2 cellular contexts compared by ENCODE assay signal in the genomic region with DNA sequence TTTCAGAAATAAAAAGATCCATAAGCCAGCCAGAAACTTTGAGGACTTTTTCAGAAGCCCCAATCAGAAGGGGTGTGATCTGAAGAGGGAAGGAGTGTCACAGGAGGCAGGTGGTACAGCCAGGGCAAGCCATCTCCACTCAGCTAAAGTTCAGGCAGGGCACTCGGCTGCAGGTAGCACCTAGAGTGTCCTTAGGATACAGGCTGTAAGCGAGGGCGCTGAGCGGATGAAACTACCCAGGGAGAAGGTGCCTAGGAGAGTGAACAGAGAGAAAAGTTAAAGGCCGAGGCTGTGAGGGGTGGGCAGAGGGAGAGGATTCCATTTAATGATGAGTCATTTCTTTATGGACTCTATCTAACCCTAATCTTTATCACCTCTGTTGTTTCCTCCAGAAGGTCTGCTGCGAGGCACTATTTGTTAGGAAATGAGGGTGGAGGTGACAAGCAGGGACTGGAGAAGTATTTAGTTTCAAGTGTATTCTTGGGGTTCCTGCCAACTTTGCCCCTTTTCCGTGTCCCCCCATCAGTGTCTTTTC.
A peak's percentile ranks its signal among the peaks of the same experiment; 100 is the strongest.
TF ChIP-seq lines count a peak whose summit lies in the region.

No MANE protein-coding gene starts in this region.

TF ChIP-seq in IMR-90, 13 proteins besides CTCF, POLR2A, EP300 and RAD21:
- TF ChIP-seq, protein P1, sequence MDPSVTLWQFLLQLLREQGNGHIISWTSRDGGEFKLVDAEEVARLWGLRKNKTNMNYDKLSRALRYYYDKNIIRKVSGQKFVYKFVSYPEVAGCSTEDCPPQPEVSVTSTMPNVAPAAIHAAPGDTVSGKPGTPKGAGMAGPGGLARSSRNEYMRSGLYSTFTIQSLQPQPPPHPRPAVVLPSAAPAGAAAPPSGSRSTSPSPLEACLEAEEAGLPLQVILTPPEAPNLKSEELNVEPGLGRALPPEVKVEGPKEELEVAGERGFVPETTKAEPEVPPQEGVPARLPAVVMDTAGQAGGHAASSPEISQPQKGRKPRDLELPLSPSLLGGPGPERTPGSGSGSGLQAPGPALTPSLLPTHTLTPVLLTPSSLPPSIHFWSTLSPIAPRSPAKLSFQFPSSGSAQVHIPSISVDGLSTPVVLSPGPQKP (IDR thresholded peaks at IDR 0.05; ENCODE audit: borderline replicate concordance, low read depth, low read length): no peak
- TF ChIP-seq RCOR1 (IDR thresholded peaks at IDR 0.05; ENCODE audit: insufficient replicate concordance, low read length): no peak
- no peak for TF ChIP-seq BHLHE40 (IDR thresholded peaks at IDR 0.05; ENCODE audit: low read depth, low read length)
- no peak for TF ChIP-seq NFE2L2 (IDR thresholded peaks at IDR 0.05; ENCODE audit: low read depth, low read length)
- no peak for TF ChIP-seq RFX5 (IDR thresholded peaks at IDR 0.05; ENCODE audit: low read depth, low read length)
- TF ChIP-seq FOS (IDR thresholded peaks at IDR 0.05; ENCODE audit: low read depth, low read length): no peak
- no peak for TF ChIP-seq USF2 (IDR thresholded peaks at IDR 0.05; ENCODE audit: low read depth, low read length)
- no peak for TF ChIP-seq MAZ (IDR thresholded peaks at IDR 0.05; ENCODE audit: borderline replicate concordance, low read depth, low read length)
TF ChIP-seq in IMR-90: peak in this region for 0.

TF ChIP-seq in K562, 482 proteins besides CTCF, POLR2A, EP300 and RAD21:
- no peak for TF ChIP-seq ZNF277 (CRISPR knock-in tag; IDR thresholded peaks at IDR 0.05; ENCODE audit: borderline replicate concordance)
- peak; percentile 34; the same call in 1 of the 2 replicates for TF ChIP-seq FOSL1 (tag; conservative IDR thresholded peaks at IDR 0.05)
- no peak for TF ChIP-seq ETV1 (tag; conservative IDR thresholded peaks at IDR 0.05; ENCODE audit: low read depth)
- 0 out of 2 replicates have a peak, but pooled peaks have one; percentile 39 for TF ChIP-seq DPF2 (IDR thresholded peaks at IDR 0.05)
- peak; percentile 75; the same call in 1 of the 2 replicates for TF ChIP-seq MAFF (IDR thresholded peaks at IDR 0.05; ENCODE audit: low read length)
- peak; percentile 62; the same call in 1 of the 2 replicates for TF ChIP-seq NFE2L1 (tag; IDR thresholded peaks at IDR 0.05; ENCODE audit: borderline replicate concordance, low read depth)
- TF ChIP-seq MAFG (tag; conservative IDR thresholded peaks at IDR 0.05): peak; percentile 93
- TF ChIP-seq GTF3C2 (IDR thresholded peaks at IDR 0.05; ENCODE audit: borderline replicate concordance, extremely low read depth, insufficient read length): no peak
- no peak for TF ChIP-seq KLF1 (tag; IDR thresholded peaks at IDR 0.05)
- TF ChIP-seq, protein P2, sequence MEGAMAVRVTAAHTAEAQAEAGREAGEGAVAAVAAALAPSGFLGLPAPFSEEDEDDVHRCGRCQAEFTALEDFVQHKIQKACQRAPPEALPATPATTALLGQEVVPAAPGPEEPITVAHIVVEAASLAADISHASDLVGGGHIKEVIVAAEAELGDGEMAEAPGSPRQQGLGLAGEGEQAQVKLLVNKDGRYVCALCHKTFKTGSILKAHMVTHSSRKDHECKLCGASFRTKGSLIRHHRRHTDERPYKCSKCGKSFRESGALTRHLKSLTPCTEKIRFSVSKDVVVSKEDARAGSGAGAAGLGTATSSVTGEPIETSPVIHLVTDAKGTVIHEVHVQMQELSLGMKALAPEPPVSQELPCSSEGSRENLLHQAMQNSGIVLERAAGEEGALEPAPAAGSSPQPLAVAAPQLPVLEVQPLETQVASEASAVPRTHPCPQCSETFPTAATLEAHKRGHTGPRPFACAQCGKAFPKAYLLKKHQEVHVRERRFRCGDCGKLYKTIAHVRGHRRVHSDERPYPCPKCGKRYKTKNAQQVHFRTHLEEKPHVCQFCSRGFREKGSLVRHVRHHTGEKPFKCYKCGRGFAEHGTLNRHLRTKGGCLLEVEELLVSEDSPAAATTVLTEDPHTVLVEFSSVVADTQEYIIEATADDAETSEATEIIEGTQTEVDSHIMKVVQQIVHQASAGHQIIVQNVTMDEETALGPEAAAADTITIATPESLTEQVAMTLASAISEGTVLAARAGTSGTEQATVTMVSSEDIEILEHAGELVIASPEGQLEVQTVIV (CRISPR knock-in tag; IDR thresholded peaks at IDR 0.05; ENCODE audit: borderline replicate concordance): no peak
- TF ChIP-seq ARID1B (IDR thresholded peaks at IDR 0.05): peak; percentile 36; the same call in 1 of the 2 replicates
- peak; percentile 88 for TF ChIP-seq C11orf30 (IDR thresholded peaks at IDR 0.05; ENCODE audit: low read depth)
- TF ChIP-seq MAFK (IDR thresholded peaks at IDR 0.05; ENCODE audit: low read length): peak; percentile 58; the same call in 1 of the 2 replicates
- peak; percentile 91 for TF ChIP-seq ZNF316 (IDR thresholded peaks at IDR 0.05)
- peak; percentile 58 for TF ChIP-seq SOX6 (IDR thresholded peaks at IDR 0.05)
- TF ChIP-seq SMARCE1 (IDR thresholded peaks at IDR 0.05): 0 out of 2 replicates have a peak, but pooled peaks have one; percentile 22
- TF ChIP-seq JUND (IDR thresholded peaks at IDR 0.05; ENCODE audit: borderline replicate concordance, low read depth, low read length): peak; percentile 76
- peak; percentile 66; the same call in 2 of the 3 replicates for TF ChIP-seq JUND (tag; IDR thresholded peaks at IDR 0.05; ENCODE audit: borderline replicate concordance, low read depth, low read length)
- peak; percentile 25; the same call in 1 of the 2 replicates for TF ChIP-seq CTBP1 (IDR thresholded peaks at IDR 0.05; ENCODE audit: borderline replicate concordance)
- peak; percentile 25; the same call in 1 of the 2 replicates for TF ChIP-seq ZNF583 (CRISPR knock-in tag; IDR thresholded peaks at IDR 0.05)
- TF ChIP-seq NFE2 (IDR thresholded peaks at IDR 0.05; ENCODE audit: low read depth): peak; percentile 71
- TF ChIP-seq TRIM24 (IDR thresholded peaks at IDR 0.05): no peak
- TF ChIP-seq KDM4B (IDR thresholded peaks at IDR 0.05; ENCODE audit: borderline replicate concordance in 2 of 2, low read depth in 1 of 2): no peak
- TF ChIP-seq EP400 (IDR thresholded peaks at IDR 0.05): no peak
- peak; percentile 80 for TF ChIP-seq ATF3 (IDR thresholded peaks at IDR 0.05)
- no peak for TF ChIP-seq ATF3 (CRISPR knock-in tag; conservative IDR thresholded peaks at IDR 0.05)
